Comparison of ENCODE assay signal across 1 cellular context in the genomic region with DNA sequence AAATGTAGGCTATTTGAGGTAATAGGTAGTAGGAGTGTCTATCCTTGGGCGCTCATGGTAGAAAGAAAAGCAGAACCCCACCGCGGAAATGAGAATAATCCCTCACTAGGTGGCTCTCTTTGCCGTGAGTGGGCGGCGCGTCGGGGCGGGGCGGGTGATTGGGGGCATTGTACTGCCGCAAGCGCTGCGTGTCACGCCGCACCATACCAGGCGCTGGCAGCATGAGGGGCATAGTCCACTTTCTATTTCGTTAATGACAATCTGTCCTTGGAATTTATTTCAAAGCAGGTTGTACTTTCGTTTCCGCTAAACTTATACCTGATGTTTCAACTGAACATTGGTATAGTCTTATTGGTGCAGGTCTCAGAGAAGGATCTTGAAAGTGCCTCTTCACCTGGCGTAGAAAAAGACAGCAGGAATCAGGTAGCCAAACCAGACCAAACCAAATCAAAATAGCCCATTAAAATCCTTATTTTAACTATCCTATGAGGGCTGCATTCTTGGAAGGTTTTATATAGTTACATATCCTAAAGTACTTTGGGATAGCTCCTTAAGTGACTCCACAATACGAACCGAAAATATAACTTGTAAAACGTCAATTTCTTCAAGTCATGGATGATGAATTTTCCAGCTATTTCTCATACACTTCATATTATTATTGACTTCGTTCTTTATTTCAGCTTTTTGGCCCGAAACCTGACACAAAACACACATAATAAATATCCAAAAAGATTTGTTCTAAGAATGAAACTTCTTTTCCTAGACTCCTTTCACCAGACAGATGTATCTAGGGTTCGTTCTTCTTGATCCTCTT.
TF ChIP-seq lines count a peak whose summit lies in the region.

No MANE protein-coding gene starts in this region.

TF ChIP-seq in HepG2, 621 proteins besides CTCF, POLR2A, EP300 and RAD21 (continued from another document and continues in another):
- TF ChIP-seq, protein P1, sequence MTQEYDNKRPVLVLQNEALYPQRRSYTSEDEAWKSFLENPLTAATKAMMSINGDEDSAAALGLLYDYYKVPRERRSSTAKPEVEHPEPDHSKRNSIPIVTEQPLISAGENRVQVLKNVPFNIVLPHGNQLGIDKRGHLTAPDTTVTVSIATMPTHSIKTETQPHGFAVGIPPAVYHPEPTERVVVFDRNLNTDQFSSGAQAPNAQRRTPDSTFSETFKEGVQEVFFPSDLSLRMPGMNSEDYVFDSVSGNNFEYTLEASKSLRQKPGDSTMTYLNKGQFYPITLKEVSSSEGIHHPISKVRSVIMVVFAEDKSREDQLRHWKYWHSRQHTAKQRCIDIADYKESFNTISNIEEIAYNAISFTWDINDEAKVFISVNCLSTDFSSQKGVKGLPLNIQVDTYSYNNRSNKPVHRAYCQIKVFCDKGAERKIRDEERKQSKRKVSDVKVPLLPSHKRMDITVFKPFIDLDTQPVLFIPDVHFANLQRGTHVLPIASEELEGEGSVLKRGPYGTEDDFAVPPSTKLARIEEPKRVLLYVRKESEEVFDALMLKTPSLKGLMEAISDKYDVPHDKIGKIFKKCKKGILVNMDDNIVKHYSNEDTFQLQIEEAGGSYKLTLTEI (CRISPR knock-in tag; conservative IDR thresholded peaks at IDR 0.05): no peak
- TF ChIP-seq ZNF713 (CRISPR knock-in tag; IDR thresholded peaks at IDR 0.05) (no peak), KLF11 (CRISPR knock-in tag; IDR thresholded peaks at IDR 0.05) (no peak), ZNF33A (CRISPR knock-in tag; IDR thresholded peaks at IDR 0.05; ENCODE audit: borderline replicate concordance) (no peak), ZNF549 (CRISPR knock-in tag; IDR thresholded peaks at IDR 0.05) (no peak), POGZ (CRISPR knock-in tag; IDR thresholded peaks at IDR 0.05) (peak; percentile 49; the same call in 1 of the 2 replicates), NFKB2 (CRISPR knock-in tag; IDR thresholded peaks at IDR 0.05; ENCODE audit: borderline replicate concordance) (peak; percentile 68; the same call in 1 of the 2 replicates), ZKSCAN5 (CRISPR knock-in tag; IDR thresholded peaks at IDR 0.05) (no peak), XRCC5 (optimal IDR thresholded peaks at IDR 0.05; ENCODE audit: low read length) (no peak), NCOA1 (CRISPR knock-in tag; IDR thresholded peaks at IDR 0.05) (0 out of 2 replicates have a peak, but pooled peaks have one; percentile 51), NKX3-1 (CRISPR knock-in tag; IDR thresholded peaks at IDR 0.05) (peak; percentile 56), TCF7 (IDR thresholded peaks at IDR 0.05; ENCODE audit: low read depth) (no peak), MAZ (IDR thresholded peaks at IDR 0.05; ENCODE audit: borderline replicate concordance, low read depth, low read length) (peak; percentile 86), MAZ (CRISPR knock-in tag; IDR thresholded peaks at IDR 0.05; ENCODE audit: low read depth) (peak; percentile 45; the same call in 1 of the 2 replicates), ZNF331 (CRISPR knock-in tag; IDR thresholded peaks at IDR 0.05) (peak; percentile 55; the same call in 1 of the 2 replicates), ZNF598 (CRISPR knock-in tag; IDR thresholded peaks at IDR 0.05; ENCODE audit: borderline replicate concordance) (no peak), KAT7 (CRISPR knock-in tag; IDR thresholded peaks at IDR 0.05; ENCODE audit: borderline replicate concordance) (no peak), MYC (CRISPR knock-in tag; IDR thresholded peaks at IDR 0.05; ENCODE audit: borderline replicate concordance) (peak; percentile 82; the same call in 1 of the 2 replicates), ATF7 (IDR thresholded peaks at IDR 0.05) (no peak), ATF7 (CRISPR knock-in tag; IDR thresholded peaks at IDR 0.05) (no peak), JUN (CRISPR knock-in tag; IDR thresholded peaks at IDR 0.05) (no peak), ZMAT3 (CRISPR knock-in tag; conservative IDR thresholded peaks at IDR 0.05) (no peak), SMC3 (IDR thresholded peaks at IDR 0.05; ENCODE audit: low read length) (peak; percentile 50), ZNF557 (CRISPR knock-in tag; IDR thresholded peaks at IDR 0.05) (peak; percentile 77; the same call in 1 of the 2 replicates), HNRNPK (IDR thresholded peaks at IDR 0.05; ENCODE audit: low read depth, low read length, poor library complexity, severe bottlenecking) (no peak), SP1 (IDR thresholded peaks at IDR 0.05) (no peak), SP1 (CRISPR knock-in tag; IDR thresholded peaks at IDR 0.05) (peak; percentile 40; the same call in 1 of the 2 replicates), ZNF614 (CRISPR knock-in tag; IDR thresholded peaks at IDR 0.05; ENCODE audit: borderline replicate concordance) (no peak; the same call in 1 of the 2 replicates), YY1 (IDR thresholded peaks at IDR 0.05; ENCODE audit: insufficient read depth, insufficient replicate concordance, low read depth, low read length) (no peak), THYN1 (CRISPR knock-in tag; IDR thresholded peaks at IDR 0.05; ENCODE audit: borderline replicate concordance, low read depth) (no peak), ZNF552 (CRISPR knock-in tag; IDR thresholded peaks at IDR 0.05; ENCODE audit: borderline replicate concordance) (no peak), CREB1 (IDR thresholded peaks at IDR 0.05) (peak; percentile 61), CREB1 (CRISPR knock-in tag; IDR thresholded peaks at IDR 0.05) (peak; percentile 53; the same call in 1 of the 2 replicates), KDM1A (CRISPR knock-in tag; IDR thresholded peaks at IDR 0.05) (no peak), HOXA5 (CRISPR knock-in tag; IDR thresholded peaks at IDR 0.05) (peak; percentile 63; the same call in 1 of the 2 replicates), ZNF333 (CRISPR knock-in tag; IDR thresholded peaks at IDR 0.05; ENCODE audit: borderline replicate concordance) (no peak), SP5 (CRISPR knock-in tag; IDR thresholded peaks at IDR 0.05; ENCODE audit: borderline replicate concordance, low read depth) (peak; percentile 76; the same call in 1 of the 2 replicates), TOPORS (CRISPR knock-in tag; IDR thresholded peaks at IDR 0.05) (no peak; the same call in 1 of the 2 replicates), ZNF563 (CRISPR knock-in tag; IDR thresholded peaks at IDR 0.05) (no peak), HDAC2 (CRISPR knock-in tag; IDR thresholded peaks at IDR 0.05) (peak; percentile 52; the same call in 1 of the 2 replicates), KAT8 (CRISPR knock-in tag; IDR thresholded peaks at IDR 0.05) (0 out of 2 replicates have a peak, but pooled peaks have one; percentile 38), HDAC6 (IDR thresholded peaks at IDR 0.05; ENCODE audit: low read depth, low read length) (no peak), ZSCAN25 (CRISPR knock-in tag; IDR thresholded peaks at IDR 0.05) (0 out of 2 replicates have a peak, but pooled peaks have one; percentile 26)
- TF ChIP-seq, protein P2, sequence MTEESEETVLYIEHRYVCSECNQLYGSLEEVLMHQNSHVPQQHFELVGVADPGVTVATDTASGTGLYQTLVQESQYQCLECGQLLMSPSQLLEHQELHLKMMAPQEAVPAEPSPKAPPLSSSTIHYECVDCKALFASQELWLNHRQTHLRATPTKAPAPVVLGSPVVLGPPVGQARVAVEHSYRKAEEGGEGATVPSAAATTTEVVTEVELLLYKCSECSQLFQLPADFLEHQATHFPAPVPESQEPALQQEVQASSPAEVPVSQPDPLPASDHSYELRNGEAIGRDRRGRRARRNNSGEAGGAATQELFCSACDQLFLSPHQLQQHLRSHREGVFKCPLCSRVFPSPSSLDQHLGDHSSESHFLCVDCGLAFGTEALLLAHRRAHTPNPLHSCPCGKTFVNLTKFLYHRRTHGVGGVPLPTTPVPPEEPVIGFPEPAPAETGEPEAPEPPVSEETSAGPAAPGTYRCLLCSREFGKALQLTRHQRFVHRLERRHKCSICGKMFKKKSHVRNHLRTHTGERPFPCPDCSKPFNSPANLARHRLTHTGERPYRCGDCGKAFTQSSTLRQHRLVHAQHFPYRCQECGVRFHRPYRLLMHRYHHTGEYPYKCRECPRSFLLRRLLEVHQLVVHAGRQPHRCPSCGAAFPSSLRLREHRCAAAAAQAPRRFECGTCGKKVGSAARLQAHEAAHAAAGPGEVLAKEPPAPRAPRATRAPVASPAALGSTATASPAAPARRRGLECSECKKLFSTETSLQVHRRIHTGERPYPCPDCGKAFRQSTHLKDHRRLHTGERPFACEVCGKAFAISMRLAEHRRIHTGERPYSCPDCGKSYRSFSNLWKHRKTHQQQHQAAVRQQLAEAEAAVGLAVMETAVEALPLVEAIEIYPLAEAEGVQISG (CRISPR knock-in tag; IDR thresholded peaks at IDR 0.05): peak; percentile 73
- TF ChIP-seq, protein P3, sequence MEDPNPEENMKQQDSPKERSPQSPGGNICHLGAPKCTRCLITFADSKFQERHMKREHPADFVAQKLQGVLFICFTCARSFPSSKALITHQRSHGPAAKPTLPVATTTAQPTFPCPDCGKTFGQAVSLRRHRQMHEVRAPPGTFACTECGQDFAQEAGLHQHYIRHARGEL (CRISPR knock-in tag; IDR thresholded peaks at IDR 0.05): no peak
- TF ChIP-seq, protein P4, sequence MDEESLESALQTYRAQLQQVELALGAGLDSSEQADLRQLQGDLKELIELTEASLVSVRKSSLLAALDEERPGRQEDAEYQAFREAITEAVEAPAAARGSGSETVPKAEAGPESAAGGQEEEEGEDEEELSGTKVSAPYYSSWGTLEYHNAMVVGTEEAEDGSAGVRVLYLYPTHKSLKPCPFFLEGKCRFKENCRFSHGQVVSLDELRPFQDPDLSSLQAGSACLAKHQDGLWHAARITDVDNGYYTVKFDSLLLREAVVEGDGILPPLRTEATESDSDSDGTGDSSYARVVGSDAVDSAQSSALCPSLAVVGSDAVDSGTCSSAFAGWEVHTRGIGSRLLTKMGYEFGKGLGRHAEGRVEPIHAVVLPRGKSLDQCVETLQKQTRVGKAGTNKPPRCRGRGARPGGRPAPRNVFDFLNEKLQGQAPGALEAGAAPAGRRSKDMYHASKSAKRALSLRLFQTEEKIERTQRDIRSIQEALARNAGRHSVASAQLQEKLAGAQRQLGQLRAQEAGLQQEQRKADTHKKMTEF (CRISPR knock-in tag; IDR thresholded peaks at IDR 0.05): no peak; the same call in 1 of the 2 replicates
- TF ChIP-seq, protein P5, sequence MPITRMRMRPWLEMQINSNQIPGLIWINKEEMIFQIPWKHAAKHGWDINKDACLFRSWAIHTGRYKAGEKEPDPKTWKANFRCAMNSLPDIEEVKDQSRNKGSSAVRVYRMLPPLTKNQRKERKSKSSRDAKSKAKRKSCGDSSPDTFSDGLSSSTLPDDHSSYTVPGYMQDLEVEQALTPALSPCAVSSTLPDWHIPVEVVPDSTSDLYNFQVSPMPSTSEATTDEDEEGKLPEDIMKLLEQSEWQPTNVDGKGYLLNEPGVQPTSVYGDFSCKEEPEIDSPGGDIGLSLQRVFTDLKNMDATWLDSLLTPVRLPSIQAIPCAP (CRISPR knock-in tag; IDR thresholded peaks at IDR 0.05; ENCODE audit: low read depth): peak; percentile 59; the same call in 1 of the 2 replicates
- TF ChIP-seq, protein P6, sequence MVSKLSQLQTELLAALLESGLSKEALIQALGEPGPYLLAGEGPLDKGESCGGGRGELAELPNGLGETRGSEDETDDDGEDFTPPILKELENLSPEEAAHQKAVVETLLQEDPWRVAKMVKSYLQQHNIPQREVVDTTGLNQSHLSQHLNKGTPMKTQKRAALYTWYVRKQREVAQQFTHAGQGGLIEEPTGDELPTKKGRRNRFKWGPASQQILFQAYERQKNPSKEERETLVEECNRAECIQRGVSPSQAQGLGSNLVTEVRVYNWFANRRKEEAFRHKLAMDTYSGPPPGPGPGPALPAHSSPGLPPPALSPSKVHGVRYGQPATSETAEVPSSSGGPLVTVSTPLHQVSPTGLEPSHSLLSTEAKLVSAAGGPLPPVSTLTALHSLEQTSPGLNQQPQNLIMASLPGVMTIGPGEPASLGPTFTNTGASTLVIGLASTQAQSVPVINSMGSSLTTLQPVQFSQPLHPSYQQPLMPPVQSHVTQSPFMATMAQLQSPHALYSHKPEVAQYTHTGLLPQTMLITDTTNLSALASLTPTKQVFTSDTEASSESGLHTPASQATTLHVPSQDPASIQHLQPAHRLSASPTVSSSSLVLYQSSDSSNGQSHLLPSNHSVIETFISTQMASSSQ (IDR thresholded peaks at IDR 0.05; ENCODE audit: low read depth): no peak
- TF ChIP-seq, protein P6 (CRISPR knock-in tag; IDR thresholded peaks at IDR 0.05; ENCODE audit: borderline replicate concordance): no peak; the same call in 1 of the 2 replicates
- TF ChIP-seq, protein P7, sequence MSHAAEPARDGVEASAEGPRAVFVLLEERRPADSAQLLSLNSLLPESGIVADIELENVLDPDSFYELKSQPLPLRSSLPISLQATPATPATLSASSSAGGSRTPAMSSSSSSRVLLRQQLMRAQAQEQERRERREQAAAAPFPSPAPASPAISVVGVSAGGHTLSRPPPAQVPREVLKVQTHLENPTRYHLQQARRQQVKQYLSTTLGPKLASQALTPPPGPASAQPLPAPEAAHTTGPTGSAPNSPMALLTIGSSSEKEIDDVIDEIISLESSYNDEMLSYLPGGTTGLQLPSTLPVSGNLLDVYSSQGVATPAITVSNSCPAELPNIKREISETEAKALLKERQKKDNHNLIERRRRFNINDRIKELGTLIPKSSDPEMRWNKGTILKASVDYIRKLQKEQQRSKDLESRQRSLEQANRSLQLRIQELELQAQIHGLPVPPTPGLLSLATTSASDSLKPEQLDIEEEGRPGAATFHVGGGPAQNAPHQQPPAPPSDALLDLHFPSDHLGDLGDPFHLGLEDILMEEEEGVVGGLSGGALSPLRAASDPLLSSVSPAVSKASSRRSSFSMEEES (CRISPR knock-in tag; IDR thresholded peaks at IDR 0.05): peak; percentile 40; the same call in 1 of the 2 replicates
- TF ChIP-seq, protein P8, sequence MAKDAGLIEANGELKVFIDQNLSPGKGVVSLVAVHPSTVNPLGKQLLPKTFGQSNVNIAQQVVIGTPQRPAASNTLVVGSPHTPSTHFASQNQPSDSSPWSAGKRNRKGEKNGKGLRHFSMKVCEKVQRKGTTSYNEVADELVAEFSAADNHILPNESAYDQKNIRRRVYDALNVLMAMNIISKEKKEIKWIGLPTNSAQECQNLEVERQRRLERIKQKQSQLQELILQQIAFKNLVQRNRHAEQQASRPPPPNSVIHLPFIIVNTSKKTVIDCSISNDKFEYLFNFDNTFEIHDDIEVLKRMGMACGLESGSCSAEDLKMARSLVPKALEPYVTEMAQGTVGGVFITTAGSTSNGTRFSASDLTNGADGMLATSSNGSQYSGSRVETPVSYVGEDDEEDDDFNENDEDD (CRISPR knock-in tag; IDR thresholded peaks at IDR 0.05; ENCODE audit: borderline replicate concordance): peak; percentile 75; the same call in 1 of the 2 replicates
